18 cellular contexts compared by ENCODE assay signal in the genomic region with DNA sequence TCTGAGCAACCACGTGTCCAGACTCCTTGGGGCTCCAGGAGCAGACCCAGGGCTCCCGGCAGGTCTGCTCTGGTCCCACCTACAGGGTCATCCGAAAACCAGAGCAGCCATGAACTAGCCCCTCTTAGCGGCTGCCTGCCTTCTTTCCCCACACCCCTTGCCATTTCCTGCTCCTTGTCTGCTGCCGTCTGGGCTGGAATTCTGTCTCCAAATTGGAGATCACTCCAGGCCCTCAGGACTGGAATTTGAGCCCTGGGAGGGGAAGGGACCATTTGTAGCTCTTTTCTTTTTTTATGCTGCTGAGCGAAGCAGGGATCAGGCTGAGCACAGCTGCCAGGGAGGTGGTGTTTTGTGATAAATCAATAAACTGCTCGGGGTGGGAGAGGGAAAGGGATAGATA.
DNase-seq lines count a peak whose midpoint lies in the region; ATAC-seq and TF ChIP-seq lines count a peak whose summit lies in the region.
"Had no signal": no experiment of that assay in that cellular context is flagged by ENCODE, and none has a peak within 500 bp of the region (broad histone marks: within the 10 kb centered on the region; RNA-seq: fewer than 3 reads in every experiment).

No MANE protein-coding gene starts in this region.

- POLR2A ChIA-PET in Caco-2 (lab: Charles Lee) = no interaction called here

- H3K4me3 Mint-ChIP-seq in glutamatergic neuron (ENCODE audit: unreplicated experiment) (peak overlapping the region; percentile 76), Caco-2 (ENCODE audit: unreplicated experiment) (no peak overlapping the region)

- H3K4me1 Mint-ChIP-seq in glutamatergic neuron (ENCODE audit: low read depth, unreplicated experiment) (peaks cover 62% of the 10 kb centered on the region), Caco-2 (ENCODE audit: low read depth, unreplicated experiment) (no peaks in the 10 kb centered on the region)

- no peak overlapping the region for H3K4me3 ChIP-seq in Caco-2 (ENCODE audit: low read depth, low read length)

- H3K27ac Mint-ChIP-seq in glutamatergic neuron (ENCODE audit: unreplicated experiment) (peak overlapping the region; percentile 97), Caco-2 (ENCODE audit: unreplicated experiment) (no peak overlapping the region)
- H3K27ac Mint-ChIP-seq: IgD-negative memory B cell had no signal

- H3K9me3 Mint-ChIP-seq in glutamatergic neuron (ENCODE audit: unreplicated experiment) (peaks cover 36% of the 10 kb centered on the region), Caco-2 (ENCODE audit: unreplicated experiment) (no peaks in the 10 kb centered on the region)
- H3K9me3 Mint-ChIP-seq: IgD-negative memory B cell had no signal

- no peak for ATAC-seq in HG03108 (IDR thresholded peaks at IDR 0.05; ENCODE audit: unreplicated experiment)

- no peak for TF ChIP-seq CTCF in glutamatergic neuron (IDR thresholded peaks at IDR 0.05; ENCODE audit: partially characterized antibody, unreplicated experiment)
- TF ChIP-seq CTCF in Caco-2 (IDR thresholded peaks at IDR 0.05; ENCODE audit: insufficient read depth in 1 of 2, low read depth in 1 of 2, low read length in 1 of 2, severe bottlenecking in 1 of 2, unreplicated experiment in 1 of 2) = no peak

- no peaks in the 10 kb centered on the region for H3K36me3 ChIP-seq in Caco-2 (ENCODE audit: control insufficient read depth, insufficient read depth, low read length)

- H3K36me3 Mint-ChIP-seq in glutamatergic neuron (ENCODE audit: unreplicated experiment) (no peaks in the 10 kb centered on the region), Caco-2 (ENCODE audit: insufficient read depth, unreplicated experiment) (no peaks in the 10 kb centered on the region)

- no peaks in the 10 kb centered on the region for H3K9me3 ChIP-seq in Caco-2

- no peaks in the 10 kb centered on the region for H3K4me1 ChIP-seq in Caco-2

- CTCF ChIA-PET in Caco-2 (lab: Charles Lee) = no interaction called here

- H3K27me3 Mint-ChIP-seq in glutamatergic neuron (ENCODE audit: unreplicated experiment) (peaks cover 46% of the 10 kb centered on the region), Caco-2 (ENCODE audit: insufficient read depth, unreplicated experiment) (peaks cover 47% of the 10 kb centered on the region)

- peaks cover 2% of the 10 kb centered on the region; the same call in 1 of the 2 replicates for H3K27me3 ChIP-seq in Caco-2 (replicated peaks; ENCODE audit: control insufficient read depth, insufficient read depth, low read length)

- DNase-seq in ELF-1 (ENCODE audit: low read depth, low spot score) = peak; percentile 55
- DNase-seq in NCI-H1105 (lab: John Stamatoyannopoulos, UW) = peak; percentile 10
- peak; percentile 50 for DNase-seq in NCI-H345 (lab: John Stamatoyannopoulos, UW)
- DNase-seq in glutamatergic neuron = peak; percentile 54
- no peak for DNase-seq in SW480 (ENCODE audit: low spot score)
- DNase-seq in Caco-2 = no peak
- DNase-seq in DMS114 treated with DMSO at 0.1 percent for 48 hours (lab: John Stamatoyannopoulos, UW; ENCODE audit: unreplicated experiment) = no peak
- DNase-seq: DMS 273 treated with DMSO at 0.1 percent for 48 hours; EL; NCI-H146; NCI-H2081; NK-92 treated with Interleukin-12 subunit alpha and Interleukin-12 subunit beta, amount 100 ng/mL, for 24 hours; OCI-M1; RPMI8226; SIG-M5; T-helper 2 cell had no signal

- no TSS peak for BruUV-seq in Caco-2 (replicated peaks; lab: Mats Ljungman, UMichigan)

- intact Hi-C loops in Caco-2 (cut with micrococcal nuclease; ENCODE audit: unreplicated experiment) = no loop called here

Comparison
In these comparisons a context has a peak if more than half of its experiments do, and no peak if none do; other contexts are left out.
1. DNase-seq: peak in ELF-1 (single experiment), NCI-H1105 (single experiment), NCI-H345 (single experiment) and glutamatergic neuron (single experiment); none in SW480 (single experiment), Caco-2 (0 of 2) and DMS114 treated with DMSO at 0.1 percent for 48 hours (single experiment).